ENCODE assay signal across 7 cellular contexts in the genomic region with DNA sequence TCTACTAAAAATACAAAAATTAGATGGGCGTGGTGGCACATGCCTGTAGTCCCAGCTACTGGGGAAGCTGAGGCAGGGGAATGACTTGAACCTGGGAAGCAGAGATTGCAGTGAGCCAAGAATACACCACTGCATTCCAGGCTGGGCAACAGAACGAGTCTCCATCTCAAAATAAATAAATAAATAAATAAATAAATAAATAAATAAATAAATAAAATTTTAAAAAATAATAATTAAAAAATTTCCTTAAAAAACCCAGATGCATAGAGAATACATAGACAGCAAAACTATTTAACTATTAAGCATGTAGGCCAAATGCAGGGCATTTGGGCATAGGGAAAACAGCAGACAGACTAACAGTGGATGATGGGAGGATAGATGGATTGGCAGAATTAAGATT. TPM values are rescaled to one million over a fixed set of nuclear protein-coding genes. Genes with fewer than 3 reads are reported as not detected.
"Had no signal": no experiment of that assay in that cellular context is flagged by ENCODE, and none has a peak within 500 bp of the region (broad histone marks: within the 10 kb centered on the region; RNA-seq: fewer than 3 reads in every experiment).

No MANE protein-coding gene starts in this region.

RNA-seq across cellular contexts. Expression of gene TMEM132E, which starts 40.8 kb away (rescaled TPM):
- total RNA-seq: left colon, left ventricle myocardium superior, lung microvascular endothelial cell, mammary epithelial cell, mononuclear cell, myocyte had no signal
- polyA plus RNA-seq: keratinocyte, mammary epithelial cell had no signal
